Comparison of ENCODE assay signal across 9 cellular contexts in the genomic region with DNA sequence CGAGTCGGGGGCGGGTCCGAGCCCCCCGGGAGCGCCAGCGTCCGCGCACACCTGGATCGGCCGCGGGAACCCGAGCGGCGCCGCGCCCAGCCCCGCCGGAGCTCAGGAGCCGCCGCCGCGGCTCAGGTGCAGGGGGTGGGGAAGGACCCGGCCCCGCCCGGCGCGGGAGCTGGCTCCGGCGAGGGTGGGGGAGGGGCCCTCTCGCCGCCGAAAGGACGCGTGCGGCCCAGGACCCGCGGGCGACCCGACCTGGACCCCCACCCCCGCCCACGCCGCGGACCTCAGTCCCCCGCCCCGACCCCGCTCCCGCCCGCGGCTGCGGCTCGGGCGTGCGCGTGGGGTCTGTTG. TPM values are rescaled to one million over a fixed set of nuclear protein-coding genes. Genes with fewer than 3 reads are reported as not detected.
A peak's percentile ranks its signal among the peaks of the same experiment; 100 is the strongest.
DNase-seq lines count a peak whose midpoint lies in the region; ATAC-seq, FAIRE-seq and TF ChIP-seq lines count a peak whose summit lies in the region.
"Had no signal": no experiment of that assay in that cellular context is flagged by ENCODE, and none has a peak within 500 bp of the region (broad histone marks: within the 10 kb centered on the region; RNA-seq: fewer than 3 reads in every experiment).

A gene (minus strand): TSS at position 144 of the 348 bp plus-strand sequence. CDS start 105,251 bp downstream, outside the sequence.

- TF ChIP-seq CTCF in Caco-2 (IDR thresholded peaks at IDR 0.05; ENCODE audit: insufficient read depth in 1 of 2, low read depth in 1 of 2, low read length in 1 of 2, severe bottlenecking in 1 of 2, unreplicated experiment in 1 of 2) (no peak), PC-9 (conservative IDR thresholded peaks at IDR 0.05) (no peak), pancreas (IDR thresholded peaks at IDR 0.05) (no peak)

- peak within 1 kb of the TSS; percentile 88 for H2AFZ ChIP-seq in PC-9

- H4K20me1 ChIP-seq in PC-9 (ENCODE audit: insufficient read depth) = peaks cover 19% of the 10 kb centered on the region

- intact Hi-C loops in Caco-2 (cut with micrococcal nuclease; ENCODE audit: unreplicated experiment) = loop anchor here (2.0 to 5.0 kb wide), 5 partner anchors 70 to 200 kb away; a partner anchor contains a TSS
- intact Hi-C loops in PC-9 (cut with micrococcal nuclease; ENCODE audit: unreplicated experiment) = loop anchor here (1.0 to 10.0 kb wide), 4 partner anchors 11 to 172 kb away; no protein-coding TSS in a partner anchor
- intact Hi-C loops in pancreas (cut with DNase I) = loop anchor here in 1 of 3 donors (10.0 kb wide), 1 partner anchor 92 kb away; no protein-coding TSS in a partner anchor

- peaks cover 64% of the 10 kb centered on the region for H3K4me1 Mint-ChIP-seq in Caco-2 (ENCODE audit: low read depth, unreplicated experiment)
- H3K4me1 Mint-ChIP-seq: activated CD8-positive, alpha-beta memory T cell treated with anti-CD3 and anti-CD28 coated beads, Interleukin-2, amount 10 ng/mL, durations not matched to agents 7 days and 5 days had no signal

- H3K4me3 ChIP-seq in Caco-2 (ENCODE audit: low read depth, low read length) = peak within 1 kb of the TSS; percentile 67
- H3K4me3 ChIP-seq in PC-9 = peak within 1 kb of the TSS; percentile 97
- peak within 1 kb of the TSS; percentile 62 to 82 (median 68) for H3K4me3 ChIP-seq in pancreas

- no peaks in the 10 kb centered on the region; the same call in 1 of the 2 replicates for H3K36me3 ChIP-seq in Caco-2 (ENCODE audit: control insufficient read depth, insufficient read depth, low read length)
- no peaks in the 10 kb centered on the region for H3K36me3 ChIP-seq in PC-9 (ENCODE audit: low read depth)
- no peaks in the 10 kb centered on the region for H3K36me3 ChIP-seq in pancreas

- peak within 1 kb of the TSS; percentile 83 for H3K4me2 ChIP-seq in PC-9

- peaks cover 59% of the 10 kb centered on the region for H3K36me3 Mint-ChIP-seq in Caco-2 (ENCODE audit: insufficient read depth, unreplicated experiment)
- H3K36me3 Mint-ChIP-seq: activated CD8-positive, alpha-beta memory T cell treated with anti-CD3 and anti-CD28 coated beads, Interleukin-2, amount 10 ng/mL, durations not matched to agents 7 days and 5 days had no signal

- no peaks in the 10 kb centered on the region for H3K9me3 Mint-ChIP-seq in Caco-2 (ENCODE audit: unreplicated experiment)

- H3K4me3 Mint-ChIP-seq in Caco-2 (ENCODE audit: unreplicated experiment) = peak within 1 kb of the TSS; percentile 83
- H3K4me3 Mint-ChIP-seq: activated CD8-positive, alpha-beta memory T cell treated with anti-CD3 and anti-CD28 coated beads, Interleukin-2, amount 10 ng/mL, durations not matched to agents 7 days and 5 days had no signal

- no peak for FAIRE-seq in frontal cortex (lab: Jason Lieb, UNC)
- no peak for FAIRE-seq in pancreas (lab: Jason Lieb, UNC)

- WGBS in pancreas, 2 donors = 0% methylated on average over 28 to 55 of the region's 55 CpGs

- CTCF ChIA-PET in Caco-2 (lab: Charles Lee) = interaction anchor here (0.5 to 3.3 kb wide), 13 partner anchors 17 to 613 kb away, joined by 3 to 25 read pairs (median 5); a partner anchor contains a TSS
- CTCF ChIA-PET in PC-9 (lab: Charles Lee) = interaction anchor here (0.7 to 2.5 kb wide), 4 partner anchors 11 to 76 kb away, joined by 3 to 12 read pairs (median 6); no protein-coding TSS in a partner anchor

- H3K27me3 ChIP-seq in Caco-2 (replicated peaks; ENCODE audit: control insufficient read depth, insufficient read depth, low read length) (no peaks in the 10 kb centered on the region), PC-9 (ENCODE audit: insufficient read depth, low read depth) (no peaks in the 10 kb centered on the region), pancreas (no peaks in the 10 kb centered on the region)

- H3K27ac ChIP-seq in PC-9 (peak within 1 kb of the TSS; percentile 87), pancreas (peak within 1 kb of the TSS; percentile 80 to 93 (median 88))

- H3K4me1 ChIP-seq in Caco-2 (peaks cover 53% of the 10 kb centered on the region), PC-9 (replicated peaks; ENCODE audit: insufficient read depth) (peaks cover 41% of the 10 kb centered on the region), pancreas (peaks cover 17 to 20% (median 18%) of the 10 kb centered on the region in 3 donors)

- H3F3A ChIP-seq in PC-9 (ENCODE audit: insufficient read depth, low read depth) = peaks cover 26% of the 10 kb centered on the region

- DNase-seq in Caco-2 (peak; percentile 76 to 89), PC-9 (peak in 1 of 2 experiments; percentile 77), frontal cortex (ENCODE audit: low spot score in 2 of 2) (no peak), pancreas (peak; percentile 53 to 84 (median 70)), NCI-H128 (lab: John Stamatoyannopoulos, UW; ENCODE audit: unreplicated experiment) (no peak), GDM1 (lab: John Stamatoyannopoulos, UW) (no peak), activated gamma-delta T cell treated with Interleukin-2 at 50 U/mL for 16 hours (no peak)
- DNase-seq: activated CD8-positive, alpha-beta memory T cell treated with anti-CD3 and anti-CD28 coated beads, Interleukin-2, amount 10 ng/mL, durations not matched to agents 7 days and 5 days had no signal

- BruUV-seq in Caco-2 (replicated peaks; lab: Mats Ljungman, UMichigan) (no TSS peak), PC-9 (replicated peaks; lab: Mats Ljungman, UMichigan) (no TSS peak)

- no peaks in the 10 kb centered on the region for H3K27me3 Mint-ChIP-seq in Caco-2 (ENCODE audit: insufficient read depth, unreplicated experiment)

- H3K9me3 ChIP-seq in Caco-2 (no peaks in the 10 kb centered on the region), PC-9 (ENCODE audit: insufficient read depth, low read depth) (no peaks in the 10 kb centered on the region), pancreas (no peaks in the 10 kb centered on the region)

- H3K27ac Mint-ChIP-seq in Caco-2 (ENCODE audit: unreplicated experiment) = peak within 1 kb of the TSS; percentile 95
- H3K27ac Mint-ChIP-seq: activated CD8-positive, alpha-beta memory T cell treated with anti-CD3 and anti-CD28 coated beads, Interleukin-2, amount 10 ng/mL, durations not matched to agents 7 days and 5 days had no signal

- peaks cover 37% of the 10 kb centered on the region for H3K79me2 ChIP-seq in PC-9 (ENCODE audit: low read depth)

- ATAC-seq in pancreas = peak; percentile 60 to 77 (median 66)
- ATAC-seq in GM19035 (IDR thresholded peaks at IDR 0.05; ENCODE audit: unreplicated experiment) = no peak
- ATAC-seq: activated CD8-positive, alpha-beta memory T cell treated with anti-CD3 and anti-CD28 coated beads, Interleukin-2, amount 10 ng/mL, durations not matched to agents 7 days and 5 days had no signal

- no peaks in the 10 kb centered on the region for H3K9me2 ChIP-seq in PC-9 (ENCODE audit: insufficient read depth)

- POLR2A ChIA-PET in Caco-2 (lab: Charles Lee) (interaction anchor here (0.5 to 3.1 kb wide), 13 partner anchors 9 to 200 kb away, joined by 3 to 86 read pairs (median 6); a partner anchor contains a TSS), PC-9 (lab: Charles Lee; ENCODE audit: unreplicated experiment) (interaction anchor here (0.6 to 0.7 kb wide), 2 partner anchors 32 to 479 kb away, joined by 4 to 6 read pairs; no protein-coding TSS in a partner anchor)

RNA-seq across cellular contexts. Expression of the gene that starts here (rescaled TPM):
- 175 and 177 TPM in 2 replicates for total RNA-seq in Caco-2 (2022)
- total RNA-seq in PC-9 (2021) = 49.2 and 50.5 TPM in 2 replicates
- total RNA-seq in frontal cortex = 24.5 TPM
- total RNA-seq in pancreas = 10 to 100 TPM; 25.9 to 44.9 (median 33.7) TPM
- polyA plus RNA-seq in pancreas = 10 to 100 TPM in 1 of 2 donors, 1 to 10 TPM in 1; 8.4 to 25.7 TPM
- total RNA-seq: activated CD8-positive, alpha-beta memory T cell treated with anti-CD3 and anti-CD28 coated beads, Interleukin-2, amount 10 ng/mL, durations not matched to agents 7 days and 5 days had no signal

Comparison
In these comparisons a context has a peak if more than half of its experiments do, and no peak if none do; other contexts are left out.
1. DNase-seq: peak in Caco-2 (2 of 2) and pancreas (6 of 6); none in frontal cortex (0 of 2), NCI-H128 (single experiment), GDM1 (single experiment) and activated gamma-delta T cell treated with Interleukin-2 at 50 U/mL for 16 hours (single experiment).
2. Peak in every context shown above with its lines, with median percentiles within 50 percentile points of each other: H3K4me3 ChIP-seq.